ENCODE assay signal across 15 cellular contexts in genomic region chr5:10401499-10401898, GRCh38. TPM values are rescaled to one million over a fixed set of nuclear protein-coding genes. Genes with fewer than 3 reads are reported as not detected.
DNase-seq lines count a peak whose midpoint lies in the region; ATAC-seq and TF ChIP-seq lines count a peak whose summit lies in the region.
"Had no signal": no experiment of that assay in that cellular context is flagged by ENCODE, and none has a peak within 500 bp of the region (broad histone marks: within the 10 kb centered on the region; RNA-seq: fewer than 3 reads in every experiment).

No MANE protein-coding gene starts in this region.

- CTCF ChIA-PET in MCF 10A (lab: Yijun Ruan, JAX): no interaction called here
- CTCF ChIA-PET in PC-3 (lab: Charles Lee): no interaction called here
- CTCF ChIA-PET in naive thymus-derived CD4-positive, alpha-beta T cell (lab: Charles Lee): no interaction called here

- H3K79me2 ChIP-seq in PC-3 (ENCODE audit: low read length): no peaks in the 10 kb centered on the region

- H3K4me1 Mint-ChIP-seq in MCF 10A (ENCODE audit: insufficient read depth, unreplicated experiment): no peaks in the 10 kb centered on the region
- H3K4me1 Mint-ChIP-seq in activated T-cell treated with anti-CD3 and anti-CD28 coated beads, Interleukin-2, amount 50 U/mL, for 72 hours (ENCODE audit: low read depth): peaks cover 8% of the 10 kb centered on the region
- peaks cover 0 to 8% (median 2%) of the 10 kb centered on the region in 7 donors for H3K4me1 Mint-ChIP-seq in naive thymus-derived CD4-positive, alpha-beta T cell

- DNase-seq in MCF 10A (ENCODE audit: unreplicated experiment) (no peak), breast epithelium (ENCODE audit: low spot score in 2 of 2) (no peak), PC-3 (no peak), MG63 (no peak)
- no peak for DNase-seq in activated T-cell treated with anti-CD3 and anti-CD28 coated beads, Interleukin-2, amount 50 U/mL, for 72 hours
- DNase-seq in naive thymus-derived CD4-positive, alpha-beta T cell: no peak
- DNase-seq: activated T-cell treated with anti-CD3 and anti-CD28 coated beads, Interleukin-2, amount 50 U/mL, for 1 hour; kidney; NCI-H1930; stimulated activated naive CD4-positive, alpha-beta T cell treated with Interleukin-2 at 50 U/mL for 16 hours had no signal

- H3K4me2 ChIP-seq in PC-3 (ENCODE audit: low read length): no peak overlapping the region

- H3K4me3 ChIP-seq in breast epithelium: no peak overlapping the region
- no peak overlapping the region for H3K4me3 ChIP-seq in PC-3 (ENCODE audit: low read length)
- H3K4me3 ChIP-seq in MG63: no peak overlapping the region
- no peak overlapping the region for H3K4me3 ChIP-seq in naive thymus-derived CD4-positive, alpha-beta T cell (ENCODE audit: low read length)

- H3K36me3 ChIP-seq in breast epithelium: no peaks in the 10 kb centered on the region
- H3K36me3 ChIP-seq in PC-3 (ENCODE audit: low read depth, low read length): peaks cover 86% of the 10 kb centered on the region
- peaks cover 88% of the 10 kb centered on the region for H3K36me3 ChIP-seq in MG63
- peaks cover 8 to 66% (median 8%) of the 10 kb centered on the region in 3 experiments for H3K36me3 ChIP-seq in naive thymus-derived CD4-positive, alpha-beta T cell (ENCODE audit: control insufficient read depth in 2 of 3, insufficient read depth in 3 of 3, low read length in 3 of 3)

- ATAC-seq in HG02884 (IDR thresholded peaks at IDR 0.05; ENCODE audit: unreplicated experiment) (peak; percentile 81), PC-3 (no peak), GM18867 (IDR thresholded peaks at IDR 0.05; ENCODE audit: unreplicated experiment) (no peak)
- ATAC-seq in activated T-cell treated with anti-CD3 and anti-CD28 coated beads, Interleukin-2, amount 50 U/mL, for 72 hours (replicated peaks in 1 of 2): no peak
- ATAC-seq in naive thymus-derived CD4-positive, alpha-beta T cell: no peak

- BruUV-seq in MCF 10A (replicated peaks; lab: Mats Ljungman, UMichigan) (no TSS peak), PC-3 (replicated peaks; lab: Mats Ljungman, UMichigan) (TSS peak; percentile 21)

- H3K4me3 Mint-ChIP-seq in MCF 10A (ENCODE audit: unreplicated experiment): no peak overlapping the region
- H3K4me3 Mint-ChIP-seq in activated T-cell treated with anti-CD3 and anti-CD28 coated beads, Interleukin-2, amount 50 U/mL, for 72 hours: no peak overlapping the region
- no peak overlapping the region for H3K4me3 Mint-ChIP-seq in naive thymus-derived CD4-positive, alpha-beta T cell
- H3K4me3 Mint-ChIP-seq: central memory CD8-positive, alpha-beta T cell; neural crest cell had no signal

- TF ChIP-seq POLR2A in breast epithelium (IDR thresholded peaks at IDR 0.05): no peak

- H3K27me3 Mint-ChIP-seq in MCF 10A (ENCODE audit: insufficient read depth, unreplicated experiment): no peaks in the 10 kb centered on the region
- H3K27me3 Mint-ChIP-seq in activated T-cell treated with anti-CD3 and anti-CD28 coated beads, Interleukin-2, amount 50 U/mL, for 72 hours (ENCODE audit: low read depth): no peaks in the 10 kb centered on the region
- no peaks in the 10 kb centered on the region for H3K27me3 Mint-ChIP-seq in naive thymus-derived CD4-positive, alpha-beta T cell
- H3K27me3 Mint-ChIP-seq: central memory CD8-positive, alpha-beta T cell had no signal

- peak overlapping the region; percentile 19 for H3K27ac Mint-ChIP-seq in MCF 10A (ENCODE audit: low read depth, unreplicated experiment)
- no peak overlapping the region for H3K27ac Mint-ChIP-seq in activated T-cell treated with anti-CD3 and anti-CD28 coated beads, Interleukin-2, amount 50 U/mL, for 72 hours
- H3K27ac Mint-ChIP-seq in naive thymus-derived CD4-positive, alpha-beta T cell: peak overlapping the region in 2 of 9 donors; percentile 32 to 57

- no peaks in the 10 kb centered on the region for H3K4me1 ChIP-seq in breast epithelium
- H3K4me1 ChIP-seq in PC-3 (ENCODE audit: insufficient read depth, low read length): no peaks in the 10 kb centered on the region
- H3K4me1 ChIP-seq in naive thymus-derived CD4-positive, alpha-beta T cell (ENCODE audit: control insufficient read depth in 2 of 2, insufficient read depth in 2 of 2, low read length in 2 of 2): no peaks in the 10 kb centered on the region

- H3K27ac ChIP-seq in breast epithelium: no peak overlapping the region
- no peak overlapping the region for H3K27ac ChIP-seq in PC-3 (ENCODE audit: low read length)
- H3K27ac ChIP-seq in naive thymus-derived CD4-positive, alpha-beta T cell (ENCODE audit: low read depth, low read length): no peak overlapping the region

- no peaks in the 10 kb centered on the region for H3F3A ChIP-seq in PC-3 (ENCODE audit: low read length, unreplicated experiment)

- H3K9me2 ChIP-seq in PC-3 (replicated peaks; ENCODE audit: low read length): no peaks in the 10 kb centered on the region

- H2AFZ ChIP-seq in PC-3 (ENCODE audit: low read length): no peak overlapping the region

- H3K9me3 ChIP-seq in breast epithelium (no peaks in the 10 kb centered on the region), PC-3 (ENCODE audit: low read length) (no peaks in the 10 kb centered on the region), MG63 (no peaks in the 10 kb centered on the region)
- no peaks in the 10 kb centered on the region for H3K9me3 ChIP-seq in naive thymus-derived CD4-positive, alpha-beta T cell (ENCODE audit: control insufficient read depth in 2 of 3, low read length in 3 of 3)

- H3K27me3 ChIP-seq in breast epithelium: no peaks in the 10 kb centered on the region
- no peaks in the 10 kb centered on the region for H3K27me3 ChIP-seq in PC-3 (ENCODE audit: low read length)
- H3K27me3 ChIP-seq in MG63: no peaks in the 10 kb centered on the region
- no peaks in the 10 kb centered on the region for H3K27me3 ChIP-seq in naive thymus-derived CD4-positive, alpha-beta T cell (ENCODE audit: control insufficient read depth in 2 of 2, insufficient read depth in 2 of 2, low read length in 2 of 2)

- POLR2A ChIA-PET in MCF 10A (lab: Yijun Ruan, JAX): interaction anchor here (0.6 kb wide), 1 partner anchor 45 kb away, joined by 3 read pairs; no protein-coding TSS in a partner anchor
- POLR2A ChIA-PET in PC-3 (lab: Charles Lee; ENCODE audit: unreplicated experiment): no interaction called here
- POLR2A ChIA-PET in naive thymus-derived CD4-positive, alpha-beta T cell (lab: Charles Lee): no interaction called here

- TF ChIP-seq CTCF in MCF 10A (IDR thresholded peaks at IDR 0.05; ENCODE audit: unreplicated experiment) (no peak), breast epithelium (IDR thresholded peaks at IDR 0.05) (no peak), PC-3 (conservative IDR thresholded peaks at IDR 0.05; ENCODE audit: low read depth, low read length) (no peak)

- intact Hi-C loops in MCF 10A (cut with micrococcal nuclease) (loop anchor here (1.0 to 5.0 kb wide), 2 partner anchors 44 to 117 kb away; no protein-coding TSS in a partner anchor), breast epithelium (cut with DNase I; ENCODE audit: low total_unique reads) (no loop called here), PC-3 (cut with micrococcal nuclease) (no loop called here)
- intact Hi-C loops in naive thymus-derived CD4-positive, alpha-beta T cell (cut with micrococcal nuclease): loop anchor here (1.0 to 5.0 kb wide), 3 partner anchors 13 to 117 kb away; no protein-coding TSS in a partner anchor

- 0 out of 2 replicates have a peak, but pooled peaks cover 4% of the 10 kb centered on the region for H4K20me1 ChIP-seq in PC-3 (ENCODE audit: low read length)

- H3K9ac ChIP-seq in PC-3 (ENCODE audit: low read length): no peak overlapping the region

- peaks cover 71% of the 10 kb centered on the region for H3K36me3 Mint-ChIP-seq in MCF 10A (ENCODE audit: insufficient read depth, unreplicated experiment)
- peaks cover 2 to 10% of the 10 kb centered on the region in 2 donors for H3K36me3 Mint-ChIP-seq in activated T-cell treated with anti-CD3 and anti-CD28 coated beads, Interleukin-2, amount 50 U/mL, for 72 hours (ENCODE audit: insufficient read depth in 2 of 2)
- peaks cover 5 to 37% (median 17%) of the 10 kb centered on the region in 5 donors for H3K36me3 Mint-ChIP-seq in naive thymus-derived CD4-positive, alpha-beta T cell

- H3K9me3 Mint-ChIP-seq in MCF 10A (ENCODE audit: unreplicated experiment): no peaks in the 10 kb centered on the region
- H3K9me3 Mint-ChIP-seq in activated T-cell treated with anti-CD3 and anti-CD28 coated beads, Interleukin-2, amount 50 U/mL, for 72 hours: no peaks in the 10 kb centered on the region
- no peaks in the 10 kb centered on the region for H3K9me3 Mint-ChIP-seq in naive thymus-derived CD4-positive, alpha-beta T cell
- H3K9me3 Mint-ChIP-seq: central memory CD8-positive, alpha-beta T cell; neural crest cell had no signal

RNA-seq across cellular contexts. Expression of gene ROPN1L, which starts 40.2 kb away (rescaled TPM):
- total RNA-seq in MCF 10A (2022) (0.82 TPM in 1 of 2 replicates, not detected in the other), breast epithelium (1 to 10 TPM in 1 of 3 donors, under 1 TPM in 2; 0.29 to 2.9 (median 0.48) TPM), PC-3 (2014; rRNA removed) (0.95 and 1.7 TPM in 2 replicates)
- total RNA-seq in activated T-cell treated with anti-CD3 and anti-CD28 coated beads, Interleukin-2, amount 50 U/mL, for 72 hours: under 1 TPM; 0.26 to 0.58 TPM
- 3.0 and 5.4 TPM in 2 replicates for total RNA-seq in MG63 (2014; rRNA removed; shearing (Covaris generic); ENCODE audit: low replicate concordance)
- total RNA-seq in naive thymus-derived CD4-positive, alpha-beta T cell: 1 to 10 TPM in 2 of 5 experiments, under 1 TPM in 3; 0.32 to 2.6 (median 0.61) TPM
- 1 to 10 TPM; 1.4 to 1.9 TPM for polyA plus RNA-seq in naive thymus-derived CD4-positive, alpha-beta T cell
- total RNA-seq: HT1080 had no signal

RNA-seq across cellular contexts. Expression of gene MARCHF6, which starts 48.0 kb away (rescaled TPM):
- total RNA-seq in MCF 10A (2022) (118 and 131 TPM in 2 replicates), breast epithelium (100 to 1,000 TPM in 2 of 3 donors, 10 to 100 TPM in 1; 90.8 to 123 (median 121) TPM), PC-3 (2014; rRNA removed) (140 TPM in 2 replicates)
- 100 to 1,000 TPM; 138 to 151 TPM for total RNA-seq in activated T-cell treated with anti-CD3 and anti-CD28 coated beads, Interleukin-2, amount 50 U/mL, for 72 hours
- 67.5 and 72.8 TPM in 2 replicates for total RNA-seq in MG63 (2014; rRNA removed; shearing (Covaris generic); ENCODE audit: low replicate concordance)
- 100 to 1,000 TPM in 4 of 5 experiments, 10 to 100 TPM in 1; 85.4 to 211 (median 180) TPM for total RNA-seq in naive thymus-derived CD4-positive, alpha-beta T cell
- 10 to 100 TPM; 42.5 to 49.4 TPM for polyA plus RNA-seq in naive thymus-derived CD4-positive, alpha-beta T cell

Comparison
In these comparisons a context has a peak if more than half of its experiments do, and no peak if none do; other contexts are left out.
1. intact Hi-C loops: an anchor here in MCF 10A (1.0 to 5.0 kb wide) and naive thymus-derived CD4-positive, alpha-beta T cell (1.0 to 5.0 kb wide); none called in breast epithelium and PC-3.